20 cellular contexts compared by ENCODE assay signal in genomic region chr4:146976145-146976544, GRCh38. TPM values are rescaled to one million over a fixed set of nuclear protein-coding genes. Genes with fewer than 3 reads are reported as not detected.
"Had no signal": no experiment of that assay in that cellular context is flagged by ENCODE, and none has a peak within 500 bp of the region (broad histone marks: within the 10 kb centered on the region; RNA-seq: fewer than 3 reads in every experiment).

No MANE protein-coding gene starts in this region.

- H3K9me3 ChIP-seq: neutrophil, right atrium auricular region, testis, upper lobe of left lung had no signal

- H3K4me3 ChIP-seq: coronary artery, right atrium auricular region, testis, upper lobe of left lung had no signal

- H3K4me1 ChIP-seq: foreskin keratinocyte, right atrium auricular region, testis, upper lobe of left lung had no signal

- DNase-seq: activated CD4-positive, alpha-beta T cell treated with anti-CD3 and anti-CD28 coated beads for 1 hour; activated CD4-positive, alpha-beta T cell treated with anti-CD3 and anti-CD28 coated beads, Interleukin-2, amount 50 U/mL, for 48 hours; activated naive CD4-positive, alpha-beta T cell treated with anti-CD3 and anti-CD28 coated beads, Interleukin-2, amount 10 ng/mL, durations not matched to agents 7 days and 5 days; effector CD4-positive, alpha-beta T cell; foreskin keratinocyte; head of caudate nucleus; naive B cell; posterior cingulate gyrus; small intestine; stimulated activated naive CD8-positive, alpha-beta T cell treated with anti-CD3 and anti-CD28 coated beads, Interleukin-15, amount 100 ng/mL, for 72 hours; testis; upper lobe of left lung had no signal

- H3K27me3 ChIP-seq: foreskin keratinocyte, neutrophil, right atrium auricular region, testis, upper lobe of left lung had no signal

- H3K4me3 Mint-ChIP-seq: activated naive CD4-positive, alpha-beta T cell treated with anti-CD3 and anti-CD28 coated beads, Interleukin-2, amount 10 ng/mL, durations not matched to agents 7 days and 5 days; naive B cell; stimulated activated naive CD8-positive, alpha-beta T cell treated with anti-CD3 and anti-CD28 coated beads, Interleukin-15, amount 100 ng/mL, for 72 hours had no signal

- ATAC-seq: foreskin keratinocyte; left lobe of liver; stimulated activated naive CD8-positive, alpha-beta T cell treated with anti-CD3 and anti-CD28 coated beads, Interleukin-15, amount 100 ng/mL, for 72 hours had no signal

- H3K4me1 Mint-ChIP-seq: activated naive CD4-positive, alpha-beta T cell treated with anti-CD3 and anti-CD28 coated beads, Interleukin-2, amount 10 ng/mL, durations not matched to agents 7 days and 5 days; naive B cell; stimulated activated naive CD8-positive, alpha-beta T cell treated with anti-CD3 and anti-CD28 coated beads, Interleukin-15, amount 100 ng/mL, for 72 hours had no signal

- H3K27ac ChIP-seq: coronary artery, foreskin keratinocyte, neutrophil, right atrium auricular region, testis, upper lobe of left lung had no signal

- H3K27me3 Mint-ChIP-seq: activated naive CD4-positive, alpha-beta T cell treated with anti-CD3 and anti-CD28 coated beads, Interleukin-2, amount 10 ng/mL, durations not matched to agents 7 days and 5 days had no signal

- H3K36me3 Mint-ChIP-seq: activated naive CD4-positive, alpha-beta T cell treated with anti-CD3 and anti-CD28 coated beads, Interleukin-2, amount 10 ng/mL, durations not matched to agents 7 days and 5 days; naive B cell had no signal

- H3K27ac Mint-ChIP-seq: activated naive CD4-positive, alpha-beta T cell treated with anti-CD3 and anti-CD28 coated beads, Interleukin-2, amount 10 ng/mL, durations not matched to agents 7 days and 5 days; activated T-helper 2 cell treated with anti-CD3 and anti-CD28 coated beads, Interferon-gamma antibody, Interleukin-2, Interleukin-4, amounts not matched to agents 10 μg/mL and 5 μg/mL and 100 μg/mL, durations not matched to agents 14 hours and 24 hours and 36 hours; naive B cell; stimulated activated naive CD8-positive, alpha-beta T cell treated with anti-CD3 and anti-CD28 coated beads, Interleukin-15, amount 100 ng/mL, for 72 hours had no signal

- H3K9me3 Mint-ChIP-seq: activated naive CD4-positive, alpha-beta T cell treated with anti-CD3 and anti-CD28 coated beads, Interleukin-2, amount 10 ng/mL, durations not matched to agents 7 days and 5 days; activated T-helper 2 cell treated with anti-CD3 and anti-CD28 coated beads, Interferon-gamma antibody, Interleukin-2, Interleukin-4, amounts not matched to agents 10 μg/mL and 5 μg/mL and 100 μg/mL, durations not matched to agents 14 hours and 24 hours and 36 hours; naive B cell; stimulated activated naive CD8-positive, alpha-beta T cell treated with anti-CD3 and anti-CD28 coated beads, Interleukin-15, amount 100 ng/mL, for 72 hours had no signal

- H3K36me3 ChIP-seq: neutrophil, right atrium auricular region, upper lobe of left lung had no signal

RNA-seq across cellular contexts. Expression of gene TTC29, which starts 30.5 kb away (rescaled TPM):
- total RNA-seq: activated T-helper 2 cell treated with anti-CD3 and anti-CD28 coated beads, Interferon-gamma antibody, Interleukin-2, Interleukin-4, amounts not matched to agents 10 μg/mL and 5 μg/mL and 100 μg/mL, durations not matched to agents 14 hours and 24 hours and 36 hours; foreskin keratinocyte; left lobe of liver; lung microvascular endothelial cell; mononuclear cell; SK-MEL-5 had no signal
- polyA plus RNA-seq: foreskin keratinocyte, small intestine had no signal
